14 cellular contexts compared by ENCODE assay signal in genomic region chr18:59008302-59008974, GRCh38.
DNase-seq lines count a peak whose midpoint lies in the region; ATAC-seq and TF ChIP-seq lines count a peak whose summit lies in the region.
"Had no signal": no experiment of that assay in that cellular context is flagged by ENCODE, and none has a peak within 500 bp of the region (broad histone marks: within the 10 kb centered on the region; RNA-seq: fewer than 3 reads in every experiment).

No MANE protein-coding gene starts in this region.

- H3K4me1 ChIP-seq in mucosa of descending colon (ENCODE audit: low read depth): no peaks in the 10 kb centered on the region
- H3K4me1 ChIP-seq: left lung had no signal

- ATAC-seq in mucosa of descending colon: no peak
- no peak for ATAC-seq in HG03175 (IDR thresholded peaks at IDR 0.05; ENCODE audit: unreplicated experiment)
- ATAC-seq: effector memory CD8-positive, alpha-beta T cell; left lung had no signal

- DNase-seq in Daoy (ENCODE audit: low read depth) (peak; percentile 30), LNCaP clone FGC (ENCODE audit: low read depth) (peak; percentile 68), choroid plexus epithelial cell (ENCODE audit: low read depth) (peak; percentile 67), kidney tubule cell (ENCODE audit: low spot score) (peak; percentile 96), mucosa of descending colon (no peak), SK-N-DZ (ENCODE audit: low spot score) (no peak)
- no peak for DNase-seq in stimulated activated CD4-positive, alpha-beta T cell treated with anti-CD3 and anti-CD28 coated beads, Interleukin-1b, Interleukin-23, amount 100 ng/mL, for 48 hours
- DNase-seq: activated CD4-positive, alpha-beta T cell treated with anti-CD3 and anti-CD28 coated beads for 48 hours; activated naive CD4-positive, alpha-beta T cell treated with anti-CD3 and anti-CD28 coated beads for 36 hours; effector memory CD8-positive, alpha-beta T cell; left lung; NCI-H2029; SJCRH30 had no signal

- H3K36me3 ChIP-seq in mucosa of descending colon (ENCODE audit: low read depth): no peaks in the 10 kb centered on the region
- H3K36me3 ChIP-seq: left lung, SJCRH30 had no signal

- no peaks in the 10 kb centered on the region for H3K9me3 ChIP-seq in mucosa of descending colon
- H3K9me3 ChIP-seq: left lung, SJCRH30 had no signal

- H3K4me3 ChIP-seq in LNCaP clone FGC (ENCODE audit: low read depth, low read length) (no peak overlapping the region), choroid plexus epithelial cell (ENCODE audit: low read depth, low read length) (no peak overlapping the region), mucosa of descending colon (no peak overlapping the region)
- H3K4me3 ChIP-seq: left lung, SJCRH30 had no signal

- no peak for TF ChIP-seq CTCF in LNCaP clone FGC (IDR thresholded peaks at IDR 0.05; ENCODE audit: control insufficient read depth, extremely low read depth, insufficient read depth)
- no peak for TF ChIP-seq CTCF in choroid plexus epithelial cell (conservative IDR thresholded peaks at IDR 0.05; ENCODE audit: low read depth, low read length)
- no peak for TF ChIP-seq CTCF in mucosa of descending colon (IDR thresholded peaks at IDR 0.05)

- intact Hi-C loops in mucosa of descending colon (cut with DNase I, micrococcal nuclease): no loop called here

Comparison
In these comparisons a context has a peak if more than half of its experiments do, and no peak if none do; other contexts are left out.
1. DNase-seq: peak in Daoy (single experiment), LNCaP clone FGC (single experiment), choroid plexus epithelial cell (single experiment) and kidney tubule cell (single experiment); none in mucosa of descending colon (0 of 3), stimulated activated CD4-positive, alpha-beta T cell treated with anti-CD3 and anti-CD28 coated beads, Interleukin-1b, Interleukin-23, amount 100 ng/mL, for 48 hours (single experiment) and SK-N-DZ (single experiment).